Comparison of ENCODE assay signal across 9 cellular contexts in the genomic region with DNA sequence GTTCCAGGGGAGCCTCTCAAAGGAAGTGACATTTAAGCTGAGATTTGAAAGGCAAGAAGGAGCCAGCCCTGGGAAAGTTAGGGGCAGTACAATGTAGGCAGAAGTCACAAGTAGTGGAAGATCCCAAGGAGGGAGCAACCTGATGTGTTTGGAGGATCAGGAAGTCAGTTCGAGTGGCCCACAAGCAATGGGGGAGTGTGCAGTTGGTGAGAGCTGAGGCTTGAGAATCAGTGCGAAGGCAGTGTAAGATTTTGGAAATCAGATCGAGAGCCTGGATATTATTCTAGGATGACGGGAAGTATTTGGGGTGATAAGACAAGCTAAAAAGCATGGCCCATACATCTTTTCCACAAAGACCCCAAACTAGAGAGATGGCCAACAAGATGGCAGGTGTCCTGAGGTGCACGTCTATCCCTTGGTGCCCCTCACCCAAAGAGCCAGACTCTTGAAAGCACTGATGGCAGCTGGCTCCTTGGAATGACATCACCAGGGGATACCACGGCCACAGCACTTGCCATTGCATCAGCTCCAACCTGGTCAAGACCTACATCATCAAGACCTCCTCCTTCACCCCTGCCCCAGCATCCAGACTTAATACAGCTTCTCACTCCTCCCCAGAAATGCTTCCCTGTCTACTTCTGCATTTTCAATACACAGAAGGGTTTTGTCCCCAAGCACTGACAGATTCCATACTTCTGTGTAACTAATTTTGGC.
DNase-seq lines count a peak whose midpoint lies in the region; ATAC-seq, FAIRE-seq and TF ChIP-seq lines count a peak whose summit lies in the region.
"Had no signal": no experiment of that assay in that cellular context is flagged by ENCODE, and none has a peak within 500 bp of the region (broad histone marks: within the 10 kb centered on the region; RNA-seq: fewer than 3 reads in every experiment).

No MANE protein-coding gene starts in this region.

- no peak overlapping the region for H2AFZ ChIP-seq in GM12878 (ENCODE audit: control insufficient read depth, low read depth, low read length)

- TF ChIP-seq POLR2A in GM12878 (IDR thresholded peaks at IDR 0.05; ENCODE audit: low read depth, low read length) = no peak

- no peak overlapping the region for H3K9ac ChIP-seq in GM12878 (ENCODE audit: control insufficient read depth, insufficient read depth, low read length)

- H3K27me3 ChIP-seq in GM12878 (replicated peaks in 1 of 2; ENCODE audit: control insufficient read depth in 2 of 2, insufficient read depth in 2 of 2, low read length in 1 of 2) = no peaks in the 10 kb centered on the region

- FAIRE-seq in GM12878 (lab: Jason Lieb, UNC) = no peak
- FAIRE-seq: G401.6 had no signal

- H3K9me3 ChIP-seq in GM12878 (replicated peaks; ENCODE audit: control insufficient read depth, insufficient read depth, low read length) = no peaks in the 10 kb centered on the region

- ATAC-seq in GM19452 (IDR thresholded peaks at IDR 0.05; ENCODE audit: unreplicated experiment) (peak; percentile 49), HG03457 (IDR thresholded peaks at IDR 0.05; ENCODE audit: unreplicated experiment) (peak; percentile 27), GM12878 (peak; percentile 66), HG02642 (IDR thresholded peaks at IDR 0.05; ENCODE audit: poor library complexity, unreplicated experiment) (no peak), sciatic nerve (no peak)

- SMC1A ChIA-PET in GM12878 (lab: Charles Lee; ENCODE audit: uncharacterized antibody, unreplicated experiment) = interaction anchor here (0.6 to 3.4 kb wide), 10 partner anchors 8 to 1024 kb away, joined by 3 to 34 read pairs (median 3); no protein-coding TSS in a partner anchor

- peak; percentile 61 for DNase-seq in GM12865 (ENCODE audit: low read depth)
- DNase-seq in GM12878 (ENCODE audit: low read depth, low spot score) = no peak
- no peak for DNase-seq in NCI-H82 treated with DMSO at 0.1 percent for 48 hours (lab: John Stamatoyannopoulos, UW; ENCODE audit: unreplicated experiment)
- DNase-seq in AG08395 (ENCODE audit: low spot score) = no peak
- no peak for DNase-seq in sciatic nerve (ENCODE audit: low spot score)

- no TSS peak for BruUV-seq in GM12878 (replicated peaks; lab: Mats Ljungman, UMichigan)

- H3K36me3 ChIP-seq in GM12878 (ENCODE audit: control insufficient read depth in 2 of 2, insufficient read depth in 2 of 2, low read length in 1 of 2) = no peaks in the 10 kb centered on the region; a peak in 1 of 4 replicates

- peak overlapping the region; percentile 51 for H3K27ac ChIP-seq in GM12878 (ENCODE audit: control insufficient read depth, insufficient read depth)

- H3K79me2 ChIP-seq in GM12878 (ENCODE audit: control insufficient read depth, insufficient read depth, low read length) = peaks cover 68% of the 10 kb centered on the region

- no peak for TF ChIP-seq CTCF in GM12865 (IDR thresholded peaks at IDR 0.05; ENCODE audit: insufficient read depth, low read depth, low read length, missing control alignments)
- no peak for TF ChIP-seq CTCF in GM12878 (IDR thresholded peaks at IDR 0.05 in 2 of 3, conservative IDR thresholded peaks at IDR 0.05 in 1 of 3; ENCODE audit: control insufficient read depth in 2 of 3, extremely low read depth in 1 of 3, insufficient read depth in 1 of 3, low read depth in 3 of 3, low read length in 3 of 3)

- TF ChIP-seq EP300 in GM12878 (IDR thresholded peaks at IDR 0.05; ENCODE audit: borderline replicate concordance in 1 of 2, control insufficient read depth in 1 of 2, low read depth in 2 of 2, low read length in 2 of 2) = no peak; a peak in 1 of 4 replicates

- POLR2A ChIA-PET in GM12878 (lab: Charles Lee) = interaction anchor here (0.7 to 1.5 kb wide), 9 partner anchors 10 to 126 kb away, joined by 3 to 7 read pairs (median 4); no protein-coding TSS in a partner anchor

- TF ChIP-seq RAD21 in GM12878 (IDR thresholded peaks at IDR 0.05; ENCODE audit: insufficient read depth, low read depth, low read length) = no peak

- RAD21 ChIA-PET in GM12878 (lab: Charles Lee; ENCODE audit: unreplicated experiment) = interaction anchor here (0.8 to 2.1 kb wide), 10 partner anchors 11 to 122 kb away, joined by 3 to 15 read pairs (median 3); no protein-coding TSS in a partner anchor

- no peaks in the 10 kb centered on the region for H4K20me1 ChIP-seq in GM12878 (ENCODE audit: control insufficient read depth, insufficient read depth)

- no peak overlapping the region for H3K4me2 ChIP-seq in GM12878 (ENCODE audit: control insufficient read depth, insufficient read depth)

- peaks cover 31% of the 10 kb centered on the region for H3K4me1 ChIP-seq in GM12878 (ENCODE audit: control insufficient read depth, insufficient read depth, low read length)

- intact Hi-C loops in GM12878 (cut with micrococcal nuclease; ENCODE audit: unreplicated experiment) = loop anchor here (5.0 kb wide), 1 partner anchor 35 kb away; no protein-coding TSS in a partner anchor
- intact Hi-C loops in sciatic nerve (cut with DNase I) = no loop called here

- no peak overlapping the region for H3K4me3 ChIP-seq in GM12865 (ENCODE audit: low read depth, low read length)
- no peak overlapping the region for H3K4me3 ChIP-seq in GM12878

- CTCF ChIA-PET in GM12878 (lab: Yijun Ruan, JAX) = interaction anchor here (0.7 to 1.4 kb wide), 6 partner anchors 17 to 126 kb away, joined by 3 to 5 read pairs (median 3); no protein-coding TSS in a partner anchor

- 81% methylated on average over 5 of the region's 6 CpGs for WGBS in GM12878 (ENCODE audit: insufficient coverage, insufficient replicate concordance, low lambda C conversion rate, missing lambda C conversion rate)

- in situ Hi-C loops in GM12878 (cut with MboI) = no loop called here

TF ChIP-seq in GM12878, 131 proteins besides CTCF, POLR2A, EP300 and RAD21 (continues in another document):
- TF ChIP-seq RB1 (IDR thresholded peaks at IDR 0.05; ENCODE audit: borderline replicate concordance) (no peak), WRNIP1 (IDR thresholded peaks at IDR 0.05; ENCODE audit: borderline replicate concordance, low read depth, low read length) (0 out of 2 replicates have a peak, but pooled peaks have one; percentile 70), EGR1 (IDR thresholded peaks at IDR 0.05; ENCODE audit: borderline replicate concordance in 1 of 2, low read depth in 2 of 2, low read length in 2 of 2) (no peak), CHD1 (IDR thresholded peaks at IDR 0.05; ENCODE audit: low read depth, low read length) (no peak), NR2C1 (IDR thresholded peaks at IDR 0.05) (no peak; the same call in 1 of the 2 replicates), SMARCA5 (IDR thresholded peaks at IDR 0.05) (0 out of 2 replicates have a peak, but pooled peaks have one; percentile 59), ZNF384 (IDR thresholded peaks at IDR 0.05; ENCODE audit: borderline replicate concordance, low read depth, low read length) (no peak), TCF3 (IDR thresholded peaks at IDR 0.05; ENCODE audit: borderline replicate concordance, insufficient read depth, low read depth, low read length) (no peak), SMC3 (IDR thresholded peaks at IDR 0.05; ENCODE audit: borderline replicate concordance, low read length) (no peak), GATAD2B (conservative IDR thresholded peaks at IDR 0.05; ENCODE audit: low read depth) (0 out of 2 replicates have a peak, but pooled peaks have one; percentile 21)
- TF ChIP-seq, protein P1, sequence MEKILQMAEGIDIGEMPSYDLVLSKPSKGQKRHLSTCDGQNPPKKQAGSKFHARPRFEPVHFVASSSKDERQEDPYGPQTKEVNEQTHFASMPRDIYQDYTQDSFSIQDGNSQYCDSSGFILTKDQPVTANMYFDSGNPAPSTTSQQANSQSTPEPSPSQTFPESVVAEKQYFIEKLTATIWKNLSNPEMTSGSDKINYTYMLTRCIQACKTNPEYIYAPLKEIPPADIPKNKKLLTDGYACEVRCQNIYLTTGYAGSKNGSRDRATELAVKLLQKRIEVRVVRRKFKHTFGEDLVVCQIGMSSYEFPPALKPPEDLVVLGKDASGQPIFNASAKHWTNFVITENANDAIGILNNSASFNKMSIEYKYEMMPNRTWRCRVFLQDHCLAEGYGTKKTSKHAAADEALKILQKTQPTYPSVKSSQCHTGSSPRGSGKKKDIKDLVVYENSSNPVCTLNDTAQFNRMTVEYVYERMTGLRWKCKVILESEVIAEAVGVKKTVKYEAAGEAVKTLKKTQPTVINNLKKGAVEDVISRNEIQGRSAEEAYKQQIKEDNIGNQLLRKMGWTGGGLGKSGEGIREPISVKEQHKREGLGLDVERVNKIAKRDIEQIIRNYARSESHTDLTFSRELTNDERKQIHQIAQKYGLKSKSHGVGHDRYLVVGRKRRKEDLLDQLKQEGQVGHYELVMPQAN (conservative IDR thresholded peaks at IDR 0.05) = 0 out of 2 replicates have a peak, but pooled peaks have one; percentile 5
- TF ChIP-seq, protein P2, sequence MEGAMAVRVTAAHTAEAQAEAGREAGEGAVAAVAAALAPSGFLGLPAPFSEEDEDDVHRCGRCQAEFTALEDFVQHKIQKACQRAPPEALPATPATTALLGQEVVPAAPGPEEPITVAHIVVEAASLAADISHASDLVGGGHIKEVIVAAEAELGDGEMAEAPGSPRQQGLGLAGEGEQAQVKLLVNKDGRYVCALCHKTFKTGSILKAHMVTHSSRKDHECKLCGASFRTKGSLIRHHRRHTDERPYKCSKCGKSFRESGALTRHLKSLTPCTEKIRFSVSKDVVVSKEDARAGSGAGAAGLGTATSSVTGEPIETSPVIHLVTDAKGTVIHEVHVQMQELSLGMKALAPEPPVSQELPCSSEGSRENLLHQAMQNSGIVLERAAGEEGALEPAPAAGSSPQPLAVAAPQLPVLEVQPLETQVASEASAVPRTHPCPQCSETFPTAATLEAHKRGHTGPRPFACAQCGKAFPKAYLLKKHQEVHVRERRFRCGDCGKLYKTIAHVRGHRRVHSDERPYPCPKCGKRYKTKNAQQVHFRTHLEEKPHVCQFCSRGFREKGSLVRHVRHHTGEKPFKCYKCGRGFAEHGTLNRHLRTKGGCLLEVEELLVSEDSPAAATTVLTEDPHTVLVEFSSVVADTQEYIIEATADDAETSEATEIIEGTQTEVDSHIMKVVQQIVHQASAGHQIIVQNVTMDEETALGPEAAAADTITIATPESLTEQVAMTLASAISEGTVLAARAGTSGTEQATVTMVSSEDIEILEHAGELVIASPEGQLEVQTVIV (IDR thresholded peaks at IDR 0.05; ENCODE audit: borderline replicate concordance, partially characterized antibody) = no peak
- TF ChIP-seq, protein P3, sequence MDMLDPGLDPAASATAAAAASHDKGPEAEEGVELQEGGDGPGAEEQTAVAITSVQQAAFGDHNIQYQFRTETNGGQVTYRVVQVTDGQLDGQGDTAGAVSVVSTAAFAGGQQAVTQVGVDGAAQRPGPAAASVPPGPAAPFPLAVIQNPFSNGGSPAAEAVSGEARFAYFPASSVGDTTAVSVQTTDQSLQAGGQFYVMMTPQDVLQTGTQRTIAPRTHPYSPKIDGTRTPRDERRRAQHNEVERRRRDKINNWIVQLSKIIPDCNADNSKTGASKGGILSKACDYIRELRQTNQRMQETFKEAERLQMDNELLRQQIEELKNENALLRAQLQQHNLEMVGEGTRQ (IDR thresholded peaks at IDR 0.05; ENCODE audit: borderline replicate concordance, low read depth, low read length) = no peak

Comparison
In these comparisons a context has a peak if more than half of its experiments do, and no peak if none do; other contexts are left out.
1. ATAC-seq: peak in GM19452 (single experiment), HG03457 (single experiment) and GM12878 (single experiment); none in HG02642 (single experiment) and sciatic nerve (single experiment).